Comparison of ENCODE assay signal across 8 cellular contexts in the genomic region with DNA sequence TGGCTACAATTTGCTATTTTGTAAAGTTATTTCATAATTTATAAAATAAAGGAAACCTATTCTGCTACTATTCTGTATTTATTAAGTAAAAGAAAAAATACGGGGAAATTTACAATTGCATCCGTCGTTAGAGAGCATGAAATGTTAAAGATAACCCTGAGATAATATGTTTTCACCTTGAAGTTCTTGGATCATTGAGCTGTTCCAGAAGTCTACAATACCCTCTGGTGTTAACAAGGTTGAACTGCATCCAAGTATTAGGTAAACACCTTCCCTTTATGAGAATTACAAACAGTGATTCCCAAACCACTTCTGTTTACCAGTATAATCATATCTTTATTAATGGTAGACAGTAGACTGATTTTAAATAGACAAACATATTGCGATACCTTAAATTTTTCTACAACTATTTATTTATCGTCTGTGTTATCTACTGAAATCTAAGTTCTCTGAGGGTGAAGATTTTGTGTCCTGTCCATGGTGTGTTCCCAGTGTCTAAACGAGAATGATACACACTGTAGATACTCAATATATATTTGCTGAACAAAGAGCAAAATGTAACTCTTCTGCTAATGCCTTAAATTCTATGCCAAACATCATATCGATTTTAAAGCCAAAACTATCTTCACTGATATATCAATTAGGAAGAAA. TPM values are rescaled to one million over a fixed set of nuclear protein-coding genes. Genes with fewer than 3 reads are reported as not detected.
DNase-seq lines count a peak whose midpoint lies in the region; ATAC-seq and TF ChIP-seq lines count a peak whose summit lies in the region.

No MANE protein-coding gene starts in this region.

- peak; percentile 84 for ATAC-seq in HG02798 (IDR thresholded peaks at IDR 0.05; ENCODE audit: poor library complexity, unreplicated experiment)

- peak; percentile 65 for TF ChIP-seq CTCF in A673 (conservative IDR thresholded peaks at IDR 0.05; ENCODE audit: low read depth, low read length)
- peak; percentile 60 for TF ChIP-seq CTCF in GM13977 (IDR thresholded peaks at IDR 0.05; ENCODE audit: extremely low read depth, insufficient read depth, missing control alignments)
- TF ChIP-seq CTCF in WI38 (IDR thresholded peaks at IDR 0.05; ENCODE audit: low read depth, low read length) = peak; percentile 16; the same call in 1 of the 2 replicates
- TF ChIP-seq CTCF in ovary (IDR thresholded peaks at IDR 0.05) = no peak

- TF ChIP-seq POLR2A in ovary (IDR thresholded peaks at IDR 0.05) = no peak

- CTCF ChIA-PET in A673 (lab: Charles Lee) = interaction anchor here (1.0 kb wide), 1 partner anchor 251 kb away, joined by 16 read pairs; no protein-coding TSS in a partner anchor

- H3K27me3 ChIP-seq in A673 (replicated peaks; ENCODE audit: insufficient read depth, low read depth, low read length, poor library complexity) (no peaks in the 10 kb centered on the region), ovary (no peaks in the 10 kb centered on the region)

- H3K9me3 ChIP-seq in A673 (ENCODE audit: low read depth, low read length, poor library complexity, severe bottlenecking) (no peaks in the 10 kb centered on the region), ovary (no peaks in the 10 kb centered on the region)

- no peak for TF ChIP-seq EP300 in ovary (IDR thresholded peaks at IDR 0.05)

- no peak overlapping the region for H3K27ac ChIP-seq in A673 (ENCODE audit: low read depth, low read length, poor library complexity, severe bottlenecking)
- H3K27ac ChIP-seq in ovary = no peak overlapping the region

- intact Hi-C loops in A673 (cut with micrococcal nuclease; ENCODE audit: unreplicated experiment) = loop anchor here (1.0 kb wide), 1 partner anchor 251 kb away; no protein-coding TSS in a partner anchor
- intact Hi-C loops in ovary (cut with DNase I) = no loop called here

- 55 to 64% (median 58%) methylated on average over 7 of the region's 7 CpGs for WGBS in ovary, 3 donors

- no peaks in the 10 kb centered on the region for H3K36me3 ChIP-seq in A673 (ENCODE audit: insufficient read depth, low read length, poor library complexity, severe bottlenecking)
- H3K36me3 ChIP-seq in ovary = no peaks in the 10 kb centered on the region

- POLR2A ChIA-PET in A673 (lab: Charles Lee; ENCODE audit: low non-redundant PET) = no interaction called here

- no peaks in the 10 kb centered on the region for H3K4me1 ChIP-seq in A673 (ENCODE audit: insufficient read depth, low read length, poor library complexity, severe bottlenecking)
- no peaks in the 10 kb centered on the region for H3K4me1 ChIP-seq in ovary (ENCODE audit: insufficient read depth)

- in situ Hi-C loops in GM13977 (cut with MboI; ENCODE audit: low pct_unique_long_range_greater_than_20kb, low sequenced_read_pairs, unreplicated experiment) = loop anchor here (10.0 kb wide), 1 partner anchor 251 kb away; no protein-coding TSS in a partner anchor

- no peak overlapping the region for H3K4me3 ChIP-seq in A673 (ENCODE audit: low read depth, low read length, poor library complexity, severe bottlenecking)
- H3K4me3 ChIP-seq in WI38 (ENCODE audit: low read depth, low read length) = no peak overlapping the region
- no peak overlapping the region for H3K4me3 ChIP-seq in ovary

- BruUV-seq in A673 (replicated peaks; lab: Mats Ljungman, UMichigan) = no TSS peak

- peak; percentile 53 for DNase-seq in A673 (ENCODE audit: low spot score)
- DNase-seq in GM13977 (ENCODE audit: low spot score) = peak; percentile 21
- peak; percentile 44 for DNase-seq in NCI-H146 (lab: John Stamatoyannopoulos, UW)
- peak; percentile 55 for DNase-seq in kidney tubule cell (ENCODE audit: low spot score)
- DNase-seq in ovary = no peak
- DNase-seq in cerebellar nuclear complex (lab: John Stamatoyannopoulos, UW) = no peak

RNA-seq across cellular contexts. Expression of gene TBC1D32, which starts 28.2 kb away (rescaled TPM):
- 10.4 and 12.7 TPM in 2 replicates for total RNA-seq in A673 (2021)
- 10 to 100 TPM in 1 of 7 donors, 1 to 10 TPM in 6; 6.3 to 13.4 (median 8.6) TPM for total RNA-seq in ovary
- polyA plus RNA-seq in ovary = 1 to 10 TPM; 2.4 to 2.8 TPM

Comparison
In these comparisons a context has a peak if more than half of its experiments do, and no peak if none do; other contexts are left out.
1. DNase-seq: peak in A673 (single experiment), GM13977 (single experiment), NCI-H146 (single experiment) and kidney tubule cell (single experiment); none in ovary (0 of 5) and cerebellar nuclear complex (0 of 2).
2. CTCF ChIP-seq: peak in A673 (single experiment), GM13977 (single experiment) and WI38 (single experiment); none in ovary (0 of 3).